In the genomic region with DNA sequence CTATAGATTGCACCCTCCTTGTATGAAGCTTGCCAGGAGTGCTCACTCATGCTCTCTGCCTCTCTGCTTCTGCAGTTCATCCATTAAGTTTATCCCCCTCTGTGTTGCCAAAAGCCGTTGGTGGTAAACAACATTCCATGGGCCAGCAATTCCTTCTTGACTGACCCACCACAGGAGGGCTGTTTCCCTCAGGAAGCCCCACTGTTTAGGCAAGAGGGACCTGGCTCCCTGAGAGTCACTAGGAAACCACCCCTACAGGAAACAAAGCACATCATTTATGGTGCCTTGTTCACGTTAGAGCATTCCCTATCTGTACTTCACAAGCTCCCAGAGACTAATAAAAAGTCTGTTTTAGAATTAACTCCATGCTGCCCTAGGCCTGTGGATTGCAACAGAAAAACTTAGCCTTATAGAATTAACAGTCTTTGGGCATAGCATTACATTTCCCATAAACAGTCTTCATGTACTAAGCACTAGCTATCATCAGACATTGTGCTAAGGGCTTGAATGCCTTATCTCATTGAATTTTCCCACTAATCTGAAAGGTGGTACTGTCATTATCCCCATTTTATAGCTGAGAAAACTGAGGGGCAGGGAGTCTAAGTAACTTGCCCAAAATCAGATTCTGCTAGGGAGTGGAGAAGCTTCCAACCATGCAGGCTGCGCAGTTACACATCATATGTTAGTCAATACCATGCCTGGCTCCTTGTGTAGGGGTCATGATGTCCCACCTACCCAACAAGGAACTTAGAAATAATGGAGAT, we compare ENCODE assay signal across 29 cellular contexts.
A peak's percentile ranks its signal among the peaks of the same experiment; 100 is the strongest.
DNase-seq lines count a peak whose midpoint lies in the region; ATAC-seq, FAIRE-seq and TF ChIP-seq lines count a peak whose summit lies in the region.
"Had no signal": no experiment of that assay in that cellular context is flagged by ENCODE, and none has a peak within 500 bp of the region (broad histone marks: within the 10 kb centered on the region; RNA-seq: fewer than 3 reads in every experiment).

No MANE protein-coding gene starts in this region.

- no peaks in the 10 kb centered on the region for H3K36me3 Mint-ChIP-seq in GM23338 (ENCODE audit: low read depth)
- H3K36me3 Mint-ChIP-seq in endodermal cell (ENCODE audit: low read depth), result no peaks in the 10 kb centered on the region
- no peaks in the 10 kb centered on the region for H3K36me3 Mint-ChIP-seq in CD8-positive, alpha-beta memory T cell
- H3K36me3 Mint-ChIP-seq: activated naive CD8-positive, alpha-beta T cell; stimulated activated memory B cell treated with anti-CD40 and anti-IgM and Interleukin-4, amounts not matched to agents 10 μg/mL and 1 μg/mL and 100 μg/mL, for 72 hours had no signal

- H3K27ac ChIP-seq in GM23338 (ENCODE audit: low read depth), result peak overlapping the region; percentile 18; the same call in 1 of the 2 replicates
- H3K27ac ChIP-seq in endodermal cell (ENCODE audit: low read depth, low read length), result no peak overlapping the region
- H3K27ac ChIP-seq in mesendoderm (ENCODE audit: low read depth, low read length), result no peak overlapping the region
- no peak overlapping the region for H3K27ac ChIP-seq in CD8-positive, alpha-beta memory T cell (ENCODE audit: low read depth, low read length)
- H3K27ac ChIP-seq: prostate gland, SJCRH30, skin epidermis, suprapubic skin, uterus had no signal

- 0 out of 2 replicates have a peak overlapping the region, but pooled peaks have one; percentile 6 for H2AFZ ChIP-seq in GM23338

- H3K18ac ChIP-seq in mesendoderm (ENCODE audit: low read length), result no peak overlapping the region

- peak overlapping the region; percentile 30 for H3K23ac ChIP-seq in mesendoderm (ENCODE audit: low read length)

- H3K36me3 ChIP-seq in GM23338 (ENCODE audit: insufficient read depth), result no peaks in the 10 kb centered on the region
- H3K36me3 ChIP-seq in endodermal cell (ENCODE audit: control insufficient read depth, insufficient read depth, low read length), result no peaks in the 10 kb centered on the region
- H3K36me3 ChIP-seq in mesendoderm (ENCODE audit: control insufficient read depth, insufficient read depth, low read length), result no peaks in the 10 kb centered on the region
- H3K36me3 ChIP-seq in CD8-positive, alpha-beta memory T cell (ENCODE audit: insufficient read depth, low read length), result no peaks in the 10 kb centered on the region
- H3K36me3 ChIP-seq: prostate gland, SJCRH30, suprapubic skin, uterus had no signal

- no peak overlapping the region for H3K4ac ChIP-seq in mesendoderm (ENCODE audit: low read depth, low read length)

- FAIRE-seq in GM12892 (lab: Jason Lieb, UNC), result no peak
- FAIRE-seq: frontal cortex, G401.6 had no signal

- peak overlapping the region; percentile 69 for H3K27ac Mint-ChIP-seq in GM23338
- H3K27ac Mint-ChIP-seq in endodermal cell, result peak overlapping the region; percentile 69
- no peak overlapping the region for H3K27ac Mint-ChIP-seq in CD8-positive, alpha-beta memory T cell
- H3K27ac Mint-ChIP-seq: activated CD4-positive, alpha-beta T cell treated with anti-CD3 and anti-CD28 coated beads, Interleukin-2, amount 10 ng/mL, durations not matched to agents 7 days and 5 days; activated naive CD8-positive, alpha-beta T cell; activated T-helper 17 cell treated with anti-CD3 and anti-CD28 coated beads, Interleukin-2, amount 50 U/mL, for 72 hours; stimulated activated memory B cell treated with anti-CD40 and anti-IgM and Interleukin-4, amounts not matched to agents 10 μg/mL and 1 μg/mL and 100 μg/mL, for 72 hours had no signal

- peaks cover 12% of the 10 kb centered on the region for H3K4me1 ChIP-seq in GM23338 (ENCODE audit: insufficient read depth)
- peaks cover 14% of the 10 kb centered on the region for H3K4me1 ChIP-seq in endodermal cell (ENCODE audit: control insufficient read depth, insufficient read depth, low read length)
- no peaks in the 10 kb centered on the region for H3K4me1 ChIP-seq in mesendoderm (ENCODE audit: control insufficient read depth, low read depth, low read length)
- H3K4me1 ChIP-seq in CD8-positive, alpha-beta memory T cell (ENCODE audit: insufficient read depth, low read length), result no peaks in the 10 kb centered on the region
- H3K4me1 ChIP-seq: prostate gland, SJCRH30, suprapubic skin, uterus had no signal

- H2BK120ac ChIP-seq in mesendoderm (ENCODE audit: low read depth, low read length), result no peak overlapping the region

- H3K4me3 ChIP-seq in GM23338, result no peak overlapping the region
- H3K4me3 ChIP-seq in endodermal cell (ENCODE audit: low read length), result no peak overlapping the region
- no peak overlapping the region for H3K4me3 ChIP-seq in mesendoderm (ENCODE audit: low read length)
- H3K4me3 ChIP-seq in lower leg skin (ENCODE audit: low read depth, poor library complexity, severe bottlenecking), result no peak overlapping the region
- H3K4me3 ChIP-seq in CD8-positive, alpha-beta memory T cell (ENCODE audit: low read length), result no peak overlapping the region
- H3K4me3 ChIP-seq: prostate gland, SJCRH30, skin epidermis, suprapubic skin, uterus had no signal

- H3K9ac ChIP-seq in endodermal cell (ENCODE audit: extremely low read depth, low read length, poor library complexity, severe bottlenecking) (no peak overlapping the region), mesendoderm (ENCODE audit: low read length) (no peak overlapping the region)

- no peak overlapping the region for H4K5ac ChIP-seq in mesendoderm (ENCODE audit: low read length)

- H3K79me2 ChIP-seq in GM23338 (replicated peaks; ENCODE audit: insufficient read depth), result no peaks in the 10 kb centered on the region
- H3K79me2 ChIP-seq in mesendoderm (ENCODE audit: control insufficient read depth, insufficient read depth, low read length), result no peaks in the 10 kb centered on the region

- H3F3A ChIP-seq in GM23338 (replicated peaks; ENCODE audit: low read depth), result no peaks in the 10 kb centered on the region

- H3K27me3 ChIP-seq in GM23338 (ENCODE audit: insufficient read depth) (no peaks in the 10 kb centered on the region), endodermal cell (ENCODE audit: control insufficient read depth, insufficient read depth, low read length, poor library complexity, severe bottlenecking) (no peaks in the 10 kb centered on the region), mesendoderm (ENCODE audit: insufficient read depth, low read length, poor library complexity) (no peaks in the 10 kb centered on the region)
- no peaks in the 10 kb centered on the region for H3K27me3 ChIP-seq in CD8-positive, alpha-beta memory T cell (ENCODE audit: insufficient read depth, low read length, poor library complexity, severe bottlenecking)
- H3K27me3 ChIP-seq: SJCRH30, suprapubic skin, uterus had no signal

- no peak overlapping the region for H3K4me2 ChIP-seq in GM23338
- H3K4me2 ChIP-seq in mesendoderm (ENCODE audit: low read length), result no peak overlapping the region

- no peak overlapping the region for H2AK5ac ChIP-seq in mesendoderm (ENCODE audit: low read length)

- no peak overlapping the region for H3K56ac ChIP-seq in mesendoderm (ENCODE audit: low read length)

- peak; percentile 83 for ATAC-seq in GM23338
- no peak for ATAC-seq in HG02678 (IDR thresholded peaks at IDR 0.05; ENCODE audit: unreplicated experiment)
- ATAC-seq: activated T-helper 17 cell treated with anti-CD3 and anti-CD28 coated beads, Interleukin-2, amount 50 U/mL, for 72 hours; esophagus mucosa; Panc1; stimulated activated memory B cell treated with anti-CD40 and anti-IgM and Interleukin-4, amounts not matched to agents 10 μg/mL and 1 μg/mL and 100 μg/mL, for 72 hours had no signal

- DNase-seq in GM23338 (ENCODE audit: low spot score), result peak; percentile 68
- DNase-seq in NCI-H69 (lab: John Stamatoyannopoulos, UW), result peak; percentile 70
- DNase-seq in endodermal cell, result peak; percentile 88
- DNase-seq in mesendoderm, result peak; percentile 87
- no peak for DNase-seq in lower leg skin (ENCODE audit: low spot score in 2 of 2)
- no peak for DNase-seq in CD8-positive, alpha-beta memory T cell
- DNase-seq in GM12892 (ENCODE audit: insufficient read length), result no peak
- DNase-seq: activated CD4-positive, alpha-beta T cell treated with anti-CD3 and anti-CD28 coated beads, Interleukin-2, amount 10 ng/mL, durations not matched to agents 7 days and 5 days; C1 segment of cervical spinal cord; effector CD4-positive, alpha-beta T cell; NCI-H1105 treated with DMSO at 0.1 percent for 48 hours; NCI-H2107; NCI-H446 treated with DMSO at 0.1 percent for 48 hours; NK-92 treated with Interleukin-12 subunit alpha and Interleukin-12 subunit beta, amount 100 ng/mL, for 24 hours; SJCRH30; T-helper 2 cell; uterus had no signal

- WGBS in endodermal cell (ENCODE audit: insufficient coverage in 1 of 2, insufficient read length in 1 of 2), 2 experiments, result 42 to 100% methylated on average over 1 to 3 of the region's 3 CpGs
- WGBS in mesendoderm (ENCODE audit: extremely low coverage, insufficient coverage, low lambda C conversion rate), result no CpG with 5 or more reads among the region's 3 CpGs
- 52 to 63% methylated on average over 3 of the region's 3 CpGs for WGBS in lower leg skin, 2 donors

- no peaks in the 10 kb centered on the region for H4K20me1 ChIP-seq in GM23338 (replicated peaks; ENCODE audit: insufficient read depth)

- no peak overlapping the region for H4K8ac ChIP-seq in mesendoderm (ENCODE audit: low read depth, low read length)

- POLR2A ChIA-PET in CD8-positive, alpha-beta memory T cell (lab: Charles Lee), result no interaction called here

- TF ChIP-seq CTCF in GM23338 (conservative IDR thresholded peaks at IDR 0.05; ENCODE audit: low read depth in 2 of 2) (no peak), endodermal cell (conservative IDR thresholded peaks at IDR 0.05) (peak; percentile 32), lower leg skin (IDR thresholded peaks at IDR 0.05) (no peak)

- no peaks in the 10 kb centered on the region; the same call in 2 of the 3 replicates for H3K9me3 Mint-ChIP-seq in GM23338
- no peaks in the 10 kb centered on the region for H3K9me3 Mint-ChIP-seq in endodermal cell
- no peaks in the 10 kb centered on the region for H3K9me3 Mint-ChIP-seq in CD8-positive, alpha-beta memory T cell
- H3K9me3 Mint-ChIP-seq: activated CD4-positive, alpha-beta T cell treated with anti-CD3 and anti-CD28 coated beads, Interleukin-2, amount 10 ng/mL, durations not matched to agents 7 days and 5 days; activated T-helper 17 cell treated with anti-CD3 and anti-CD28 coated beads, Interleukin-2, amount 50 U/mL, for 72 hours; neural crest cell; stimulated activated memory B cell treated with anti-CD40 and anti-IgM and Interleukin-4, amounts not matched to agents 10 μg/mL and 1 μg/mL and 100 μg/mL, for 72 hours had no signal

- intact Hi-C loops in lower leg skin (cut with DNase I; ENCODE audit: low total_unique reads), result no loop called here

- H3K27me3 Mint-ChIP-seq in GM23338 (ENCODE audit: insufficient read depth, low read depth, poor library complexity) (peaks cover 8% of the 10 kb centered on the region), endodermal cell (ENCODE audit: insufficient read depth) (no peaks in the 10 kb centered on the region)
- H3K27me3 Mint-ChIP-seq in CD8-positive, alpha-beta memory T cell, result peaks cover 1 to 7% of the 10 kb centered on the region in 2 donors
- H3K27me3 Mint-ChIP-seq: activated CD4-positive, alpha-beta T cell treated with anti-CD3 and anti-CD28 coated beads, Interleukin-2, amount 10 ng/mL, durations not matched to agents 7 days and 5 days; activated naive CD8-positive, alpha-beta T cell had no signal

- no peaks in the 10 kb centered on the region for H3K9me3 ChIP-seq in endodermal cell (ENCODE audit: control insufficient read depth, low read length)
- no peaks in the 10 kb centered on the region for H3K9me3 ChIP-seq in CD8-positive, alpha-beta memory T cell (ENCODE audit: low read length)
- H3K9me3 ChIP-seq: prostate gland, SJCRH30, suprapubic skin, uterus had no signal

- H3K4me1 Mint-ChIP-seq in GM23338, result peaks cover 23% of the 10 kb centered on the region
- peaks cover 38% of the 10 kb centered on the region for H3K4me1 Mint-ChIP-seq in endodermal cell
- no peaks in the 10 kb centered on the region for H3K4me1 Mint-ChIP-seq in CD8-positive, alpha-beta memory T cell
- H3K4me1 Mint-ChIP-seq: activated CD4-positive, alpha-beta T cell treated with anti-CD3 and anti-CD28 coated beads, Interleukin-2, amount 10 ng/mL, durations not matched to agents 7 days and 5 days; activated T-helper 17 cell treated with anti-CD3 and anti-CD28 coated beads, Interleukin-2, amount 50 U/mL, for 72 hours; stimulated activated memory B cell treated with anti-CD40 and anti-IgM and Interleukin-4, amounts not matched to agents 10 μg/mL and 1 μg/mL and 100 μg/mL, for 72 hours had no signal

- 0 out of 3 replicates have a peak overlapping the region, but pooled peaks have one; percentile 3 for H3K4me3 Mint-ChIP-seq in GM23338
- peak overlapping the region; percentile 0 for H3K4me3 Mint-ChIP-seq in endodermal cell
- no peak overlapping the region for H3K4me3 Mint-ChIP-seq in CD8-positive, alpha-beta memory T cell
- H3K4me3 Mint-ChIP-seq: activated CD4-positive, alpha-beta T cell treated with anti-CD3 and anti-CD28 coated beads, Interleukin-2, amount 10 ng/mL, durations not matched to agents 7 days and 5 days; activated naive CD8-positive, alpha-beta T cell; activated T-helper 17 cell treated with anti-CD3 and anti-CD28 coated beads, Interleukin-2, amount 50 U/mL, for 72 hours; neural crest cell; stimulated activated memory B cell treated with anti-CD40 and anti-IgM and Interleukin-4, amounts not matched to agents 10 μg/mL and 1 μg/mL and 100 μg/mL, for 72 hours had no signal

- no peak overlapping the region for H2BK5ac ChIP-seq in mesendoderm (ENCODE audit: low read length)

- TF ChIP-seq POLR2A in lower leg skin (IDR thresholded peaks at IDR 0.05) (no peak), GM12892 (IDR thresholded peaks at IDR 0.05; ENCODE audit: low read depth, low read length) (no peak)

- CTCF ChIA-PET in CD8-positive, alpha-beta memory T cell (lab: Charles Lee), result interaction anchor here (0.9 kb wide), 1 partner anchor 10 kb away, joined by 3 read pairs; no protein-coding TSS in a partner anchor

- no peak overlapping the region for H2BK15ac ChIP-seq in mesendoderm (replicated peaks; ENCODE audit: low read depth)

- no peaks in the 10 kb centered on the region for H3K9me2 ChIP-seq in GM23338 (ENCODE audit: insufficient read depth)

- no peaks in the 10 kb centered on the region for H3K79me1 ChIP-seq in mesendoderm (ENCODE audit: low read length)

Comparison
In these comparisons a context has a peak if more than half of its experiments do, and no peak if none do; other contexts are left out.
1. DNase-seq: peak in GM23338 (single experiment), NCI-H69 (single experiment), endodermal cell (single experiment) and mesendoderm (single experiment); none in lower leg skin (0 of 2), CD8-positive, alpha-beta memory T cell (0 of 5) and GM12892 (single experiment).
2. H3K27ac Mint-ChIP-seq: peak in GM23338 (single experiment) and endodermal cell (single experiment); none in CD8-positive, alpha-beta memory T cell (0 of 8).
3. H3K4me3 Mint-ChIP-seq: peak in GM23338 (single experiment) and endodermal cell (single experiment); none in CD8-positive, alpha-beta memory T cell (0 of 7).